ENCODE assay signal across 10 cellular contexts in genomic region chr18:58852629-58853028, GRCh38. TPM values are rescaled to one million over a fixed set of nuclear protein-coding genes. Genes with fewer than 3 reads are reported as not detected.
"Had no signal": no experiment of that assay in that cellular context is flagged by ENCODE, and none has a peak within 500 bp of the region (broad histone marks: within the 10 kb centered on the region; RNA-seq: fewer than 3 reads in every experiment).

No MANE protein-coding gene starts in this region.

- H3K27ac Mint-ChIP-seq: HFFc6 had no signal

- DNase-seq: GM23248, GOT3, H9, HCEC 1CT, HFFc6, IMR-90, KG1 had no signal

- H3K9ac ChIP-seq: GM23248 had no signal

- ATAC-seq: K562 had no signal

- H3K27ac ChIP-seq: GM23248 had no signal

- FAIRE-seq: H54, HTR-8/SVneo, K562 had no signal

- H2AFZ ChIP-seq: GM23248 had no signal

- H3K4me3 ChIP-seq: GM23248, K562 had no signal

- H3K4me3 Mint-ChIP-seq: H9, HFFc6 had no signal

- H3K9me3 Mint-ChIP-seq: H9 had no signal

RNA-seq across cellular contexts. Expression of gene ZNF532, which starts 12.0 kb away (rescaled TPM):
- polyA plus RNA-seq: K562 had no signal
